Comparison of ENCODE assay signal across 33 cellular contexts in the genomic region with DNA sequence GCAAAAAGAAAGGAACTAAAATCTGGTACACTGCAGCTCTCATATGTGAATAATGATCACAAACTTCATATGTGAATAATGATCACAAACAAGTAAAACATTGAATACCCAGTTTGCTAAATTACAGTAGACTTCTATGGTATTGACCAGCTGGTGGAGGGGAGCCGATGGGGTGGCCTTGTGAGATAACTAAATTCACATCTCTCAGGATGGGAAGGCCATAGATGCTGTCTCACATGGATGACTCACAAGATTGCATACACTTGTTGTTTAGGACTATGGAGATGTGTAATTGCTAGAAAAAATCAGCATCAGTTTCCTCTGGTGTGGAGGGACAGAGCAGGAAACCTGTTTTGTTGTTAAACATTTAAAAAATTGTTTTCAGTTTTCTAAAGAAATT. TPM values are rescaled to one million over a fixed set of nuclear protein-coding genes. Genes with fewer than 3 reads are reported as not detected.
DNase-seq lines count a peak whose midpoint lies in the region; ATAC-seq, FAIRE-seq and TF ChIP-seq lines count a peak whose summit lies in the region.
"Had no signal": no experiment of that assay in that cellular context is flagged by ENCODE, and none has a peak within 500 bp of the region (broad histone marks: within the 10 kb centered on the region; RNA-seq: fewer than 3 reads in every experiment).

No MANE protein-coding gene starts in this region.

- no peak for FAIRE-seq in K562 (lab: Jason Lieb, UNC)
- FAIRE-seq: frontal cortex, GM18507 had no signal

- H3K27ac ChIP-seq in AG04450 (ENCODE audit: low read depth, low read length) (no peak overlapping the region), HEK293 (ENCODE audit: extremely low read depth, low read depth, low read length) (no peak overlapping the region), K562 (ENCODE audit: extremely low read depth, low read depth, low read length) (no peak overlapping the region), osteoblast (ENCODE audit: low read depth, low read length) (no peak overlapping the region)
- H3K27ac ChIP-seq: BLaER1 treated with 17β-estradiol and CSF1 and Interleukin-3, amounts not matched to agents 10 nM and 100 nM; colonic mucosa; left lung; SJCRH30; tibial artery had no signal

- in situ Hi-C loops in K562 (cut with MboI) (no loop called here), HAP-1 (cut with MboI; ENCODE audit: low sequenced_read_pairs) (no loop called here)

- TF ChIP-seq CTCF in AG04450 (IDR thresholded peaks at IDR 0.05; ENCODE audit: low read depth, low read length) (no peak), HEK293 (tag by site-specific recombination; IDR thresholded peaks at IDR 0.05) (no peak), K562 (IDR thresholded peaks at IDR 0.05 in 2 of 3, conservative IDR thresholded peaks at IDR 0.05 in 1 of 3; ENCODE audit: insufficient read depth in 2 of 3, low read depth in 1 of 3, low read length in 3 of 3) (no peak), osteoblast (IDR thresholded peaks at IDR 0.05; ENCODE audit: extremely low read depth, low read depth, low read length) (no peak)

- no peak overlapping the region for H3K9ac ChIP-seq in K562 (ENCODE audit: insufficient read depth in 1 of 2, low read depth in 2 of 2, low read length in 2 of 2)
- H3K9ac ChIP-seq: BLaER1 treated with 17β-estradiol and CSF1 and Interleukin-3, amounts not matched to agents 10 nM and 100 nM had no signal

- 0% methylated on average over 1 of the region's 1 CpG for WGBS in K562 (ENCODE audit: insufficient coverage, low coverage, missing lambda C conversion rate)

- H4K20me1 ChIP-seq in K562 (replicated peaks; ENCODE audit: control insufficient read depth, insufficient read depth, low read length) (0 out of 2 replicates have a peak, but pooled peaks cover 3% of the 10 kb centered on the region), osteoblast (ENCODE audit: insufficient read depth, low read length) (no peaks in the 10 kb centered on the region)
- H4K20me1 ChIP-seq: BLaER1 treated with 17β-estradiol and CSF1 and Interleukin-3, amounts not matched to agents 10 nM and 100 nM had no signal

- H3K4me1 ChIP-seq in HEK293 (ENCODE audit: control insufficient read depth, insufficient read depth, low read length) (no peaks in the 10 kb centered on the region; the same call in 1 of the 2 replicates), K562 (replicated peaks in 1 of 2; ENCODE audit: control insufficient read depth in 2 of 2, insufficient read depth in 2 of 2, low read length in 2 of 2) (no peaks in the 10 kb centered on the region; a peak in 1 of 5 replicates), osteoblast (ENCODE audit: insufficient read depth, low read length) (no peaks in the 10 kb centered on the region), HAP-1 (no peaks in the 10 kb centered on the region)
- H3K4me1 ChIP-seq: Caco-2, colonic mucosa, tibial artery had no signal

- no peak overlapping the region for H3K4me2 ChIP-seq in K562 (ENCODE audit: insufficient read depth, low read length)
- H3K4me2 ChIP-seq in osteoblast (ENCODE audit: insufficient read depth, low read length): no peak overlapping the region
- H3K4me2 ChIP-seq: BLaER1 treated with 17β-estradiol and CSF1 and Interleukin-3, amounts not matched to agents 10 nM and 100 nM; smooth muscle cell had no signal

- no TSS peak for BruUV-seq in K562 (replicated peaks; lab: Mats Ljungman, UMichigan)

- TF ChIP-seq POLR2A in K562 (conservative IDR thresholded peaks at IDR 0.05): no peak

- TF ChIP-seq EP300 in K562 (IDR thresholded peaks at IDR 0.05; ENCODE audit: low read length): no peak

- intact Hi-C loops in K562 (cut with micrococcal nuclease): no loop called here

- POLR2A ChIA-PET in AG04450 (lab: Yijun Ruan, JAX): no interaction called here
- POLR2A ChIA-PET in HEK293 (lab: Yijun Ruan, JAX): no interaction called here
- POLR2A ChIA-PET in K562 (lab: Yijun Ruan, JAX): no interaction called here

- H3K4me3 ChIP-seq in AG04450 (ENCODE audit: low read depth, low read length) (no peak overlapping the region), HEK293 (ENCODE audit: low read depth, low read length) (no peak overlapping the region), K562 (no peak overlapping the region), osteoblast (ENCODE audit: insufficient read depth, low read length) (no peak overlapping the region), HAP-1 (no peak overlapping the region)
- H3K4me3 ChIP-seq: BLaER1 treated with 17β-estradiol and CSF1 and Interleukin-3, amounts not matched to agents 10 nM and 100 nM; colonic mucosa; left lung; SJCRH30; smooth muscle cell; stomach; tibial artery had no signal

- TF ChIP-seq RAD21 in K562 (CRISPR knock-in tag; conservative IDR thresholded peaks at IDR 0.05 in 1 of 2, IDR thresholded peaks at IDR 0.05 in 1 of 2): no peak

- H3K9me1 ChIP-seq in K562 (ENCODE audit: control insufficient read depth, insufficient read depth, low read length): no peaks in the 10 kb centered on the region

- no peaks in the 10 kb centered on the region; the same call in 1 of the 2 replicates for H3K9me3 ChIP-seq in AG04450 (ENCODE audit: control insufficient read depth, insufficient read depth, low read length)
- H3K9me3 ChIP-seq in HEK293 (ENCODE audit: control insufficient read depth, insufficient read depth, low read depth, low read length): no peaks in the 10 kb centered on the region
- no peaks in the 10 kb centered on the region for H3K9me3 ChIP-seq in K562 (replicated peaks; ENCODE audit: control insufficient read depth, insufficient read depth, low read depth, low read length)
- H3K9me3 ChIP-seq in osteoblast (ENCODE audit: low read depth, low read length): no peaks in the 10 kb centered on the region
- no peaks in the 10 kb centered on the region for H3K9me3 ChIP-seq in HAP-1
- H3K9me3 ChIP-seq: BLaER1 treated with 17β-estradiol and CSF1 and Interleukin-3, amounts not matched to agents 10 nM and 100 nM; Caco-2; colonic mucosa; left lung; SJCRH30; stomach; tibial artery had no signal

- ATAC-seq in K562: no peak
- no peak for ATAC-seq in GM21619 (IDR thresholded peaks at IDR 0.05; ENCODE audit: unreplicated experiment)
- ATAC-seq: effector memory CD8-positive, alpha-beta T cell; left lung; Panc1; WTC11 had no signal

- CTCF ChIA-PET in AG04450 (lab: Charles Lee) (no interaction called here), HEK293 (lab: Yijun Ruan, JAX) (no interaction called here), K562 (lab: Yijun Ruan, JAX; ENCODE audit: low intra/inter-chr PET ratio) (no interaction called here)

- H2AFZ ChIP-seq in K562 (ENCODE audit: low read depth, low read length): no peak overlapping the region
- H2AFZ ChIP-seq in osteoblast (ENCODE audit: low read length): no peak overlapping the region

- DNase-seq in AG04450 (ENCODE audit: low read depth, low spot score) (peak; percentile 37), K562 (ENCODE audit: extremely low read depth in 1 of 4, low spot score in 3 of 4) (no peak), osteoblast (ENCODE audit: insufficient read length, low spot score, missing footprints) (peak; percentile 73), NCI-H128 (lab: John Stamatoyannopoulos, UW; ENCODE audit: unreplicated experiment) (no peak), NCI-H2081 (lab: John Stamatoyannopoulos, UW) (no peak), HAP-1 (ENCODE audit: low spot score in 2 of 2) (no peak)
- DNase-seq: activated CD4-positive, alpha-beta T cell treated with anti-CD3 and anti-CD28 coated beads, Interleukin-2, amount 50 U/mL, for 1 hour; activated naive CD4-positive, alpha-beta T cell treated with Interleukin-2 at 50 U/mL for 16 hours; activated T-cell treated with anti-CD3 and anti-CD28 coated beads, Interleukin-2, amount 50 U/mL, for 48 hours; Caco-2; colonic mucosa; DND-41; effector memory CD8-positive, alpha-beta T cell; hypothalamus; Kasumi-1; left lung; MV-4-11; naive B cell; NCI-H1694; NCI-H526 treated with DMSO at 0.1 percent for 48 hours; nucleus accumbens; SJCRH30; stimulated activated CD4-positive, alpha-beta T cell treated with anti-CD3 and anti-CD28 coated beads, Interleukin-2, amount 100 ng/mL, for 24 hours; stomach; tibial artery had no signal

- H3K27me3 ChIP-seq in AG04450 (ENCODE audit: control insufficient read depth, insufficient read depth, low read length) (no peaks in the 10 kb centered on the region), K562 (ENCODE audit: control insufficient read depth in 2 of 2, insufficient read depth in 2 of 2, low read length in 2 of 2) (peaks cover 7 to 36% of the 10 kb centered on the region in 2 experiments; a peak in 3 of 5 replicates), osteoblast (ENCODE audit: insufficient read depth, low read length) (peaks cover 2% of the 10 kb centered on the region), HAP-1 (ENCODE audit: low read depth) (no peaks in the 10 kb centered on the region)
- H3K27me3 ChIP-seq: BLaER1 treated with 17β-estradiol and CSF1 and Interleukin-3, amounts not matched to agents 10 nM and 100 nM; colonic mucosa; left lung; SJCRH30; stomach; tibial artery had no signal

- no peaks in the 10 kb centered on the region for H3K79me2 ChIP-seq in K562 (ENCODE audit: control insufficient read depth, insufficient read depth, low read length)
- H3K79me2 ChIP-seq in osteoblast (ENCODE audit: insufficient read depth, low read length): no peaks in the 10 kb centered on the region

- H3K36me3 ChIP-seq in HEK293 (ENCODE audit: control insufficient read depth in 2 of 2, insufficient read depth in 1 of 2, low read length in 2 of 2) (peaks cover 3 to 17% of the 10 kb centered on the region in 2 experiments; a peak in 2 of 3 replicates), K562 (ENCODE audit: control insufficient read depth, insufficient read depth, low read length) (no peaks in the 10 kb centered on the region), osteoblast (ENCODE audit: insufficient read depth, low read length) (no peaks in the 10 kb centered on the region), HAP-1 (replicated peaks) (no peaks in the 10 kb centered on the region)
- H3K36me3 ChIP-seq: BLaER1 treated with 17β-estradiol and CSF1 and Interleukin-3, amounts not matched to agents 10 nM and 100 nM; colonic mucosa; SJCRH30 had no signal

RNA-seq across cellular contexts. Expression of a gene that starts 49.2 kb away (rescaled TPM):
- polyA plus RNA-seq in AG04450 (2011; rRNA removed): 2.8 and 3.2 TPM in 2 replicates
- polyA minus RNA-seq in AG04450 (2011; rRNA and poly(A)+ RNA removed): 9.4 and 10.7 TPM in 2 replicates
- total RNA-seq in K562 (2011; cell fraction: chromatin; rRNA removed; ENCODE audit: low replicate concordance): 4.3 and 5.0 TPM in 2 replicates
- total RNA-seq in K562 (2011; cell fraction: nucleolus; rRNA removed): 1.6 and 2.0 TPM in 2 replicates
- 3.2 TPM in 2 replicates for total RNA-seq in K562 (2011; cell fraction: nucleoplasm; rRNA removed)
- 1.5 and 2.5 TPM in 2 replicates for total RNA-seq in K562 (2014; rRNA removed)
- total RNA-seq in K562 (2014; rRNA removed; fragmentation: Illumina TruSeq; extraction: Trizol): 0.62 and 0.77 TPM in 2 replicates
- total RNA-seq in K562 (2015; rRNA removed; fragmentation: Illumina TruSeq; extraction: Trizol): 1.1 and 1.6 TPM in 2 replicates
- 2.5 and 2.8 TPM in 2 replicates for total RNA-seq in K562 (2021)
- 0.10 and 0.32 TPM in 2 replicates for polyA plus RNA-seq in K562 (2011; rRNA removed)
- polyA plus RNA-seq in K562 (2011; cell fraction: cytosol; rRNA removed): 0.25 and 0.48 TPM in 2 replicates
- polyA plus RNA-seq in K562 (2011; cell fraction: nucleus; rRNA removed): 0.49 and 0.53 TPM in 2 replicates
- polyA plus RNA-seq in K562 (2012): 3.0 and 7.8 TPM in 2 replicates
- polyA plus RNA-seq in K562 (2014; fragmentation: Illumina TruSeq; extraction: Trizol): 0.83 and 0.87 TPM in 2 replicates
- polyA plus RNA-seq in K562 (2014; fragmentation: Nextera tagmentation; extraction: Ambion mirVana): under 1 TPM; 0.10 to 0.18 TPM
- 0.31 and 1.3 TPM in 2 replicates for polyA plus RNA-seq in K562 (2014; rRNA removed)
- polyA minus RNA-seq in K562 (2011; rRNA and poly(A)+ RNA removed): 0.60 and 1.6 TPM in 2 replicates
- 0.10 TPM in 1 of 2 replicates, not detected in the other for polyA minus RNA-seq in K562 (2011; cell fraction: cytosol; rRNA and poly(A)+ RNA removed)
- polyA minus RNA-seq in K562 (2011; cell fraction: nucleus; rRNA and poly(A)+ RNA removed): 1.1 TPM in 2 replicates
- total RNA-seq in osteoblast: 13.8 and 16.2 TPM in 2 replicates

Comparison
In these comparisons a context has a peak if more than half of its experiments do, and no peak if none do; other contexts are left out.
1. DNase-seq: peak in AG04450 (single experiment) and osteoblast (single experiment); none in K562 (0 of 4), NCI-H128 (single experiment), NCI-H2081 (0 of 2) and HAP-1 (0 of 2).